19 cellular contexts compared by ENCODE assay signal in genomic region chr3:25870452-25870851, GRCh38.
DNase-seq lines count a peak whose midpoint lies in the region; ATAC-seq and TF ChIP-seq lines count a peak whose summit lies in the region.
"Had no signal": no experiment of that assay in that cellular context is flagged by ENCODE, and none has a peak within 500 bp of the region (broad histone marks: within the 10 kb centered on the region; RNA-seq: fewer than 3 reads in every experiment).

No MANE protein-coding gene starts in this region.

- H3K36me3 Mint-ChIP-seq in activated naive CD8-positive, alpha-beta T cell = peaks cover 4% of the 10 kb centered on the region
- H3K36me3 Mint-ChIP-seq: activated naive CD8-positive, alpha-beta T cell treated with anti-CD3 and anti-CD28 coated beads, Interleukin-2, amount 10 ng/mL, durations not matched to agents 7 days and 5 days; natural killer cell had no signal

- no peaks in the 10 kb centered on the region for H3K9me2 ChIP-seq in GM23248 (ENCODE audit: insufficient read depth)

- intact Hi-C loops in vagina (cut with DNase I) = no loop called here

- no peak overlapping the region for H3K4me3 Mint-ChIP-seq in activated naive CD8-positive, alpha-beta T cell
- H3K4me3 Mint-ChIP-seq: activated naive CD8-positive, alpha-beta T cell treated with anti-CD3 and anti-CD28 coated beads, Interleukin-2, amount 10 ng/mL, durations not matched to agents 7 days and 5 days; natural killer cell had no signal

- no peaks in the 10 kb centered on the region for H3K9me3 Mint-ChIP-seq in activated naive CD8-positive, alpha-beta T cell (ENCODE audit: low read depth)
- H3K9me3 Mint-ChIP-seq: natural killer cell had no signal

- H3K27ac Mint-ChIP-seq in activated naive CD8-positive, alpha-beta T cell = peak overlapping the region; percentile 1
- H3K27ac Mint-ChIP-seq: activated naive CD8-positive, alpha-beta T cell treated with anti-CD3 and anti-CD28 coated beads, Interleukin-2, amount 10 ng/mL, durations not matched to agents 7 days and 5 days; natural killer cell had no signal

- H2AFZ ChIP-seq in GM23248 = no peak overlapping the region

- no peaks in the 10 kb centered on the region for H3K79me2 ChIP-seq in GM23248 (ENCODE audit: insufficient read depth)

- DNase-seq in GM23248 = peak; percentile 20
- DNase-seq in fibroblast of the aortic adventitia (ENCODE audit: low read depth) = peak; percentile 12
- no peak for DNase-seq in vagina (ENCODE audit: extremely low spot score in 2 of 2)
- DNase-seq in NCI-H774 (lab: John Stamatoyannopoulos, UW) = no peak
- DNase-seq: activated CD4-positive, alpha-beta T cell treated with anti-CD3 and anti-CD28 coated beads for 1 hour; activated CD8-positive, alpha-beta memory T cell treated with anti-CD3 and anti-CD28 coated beads, Interleukin-2, amount 50 U/mL, for 4 hours; activated naive CD8-positive, alpha-beta T cell treated with anti-CD3 and anti-CD28 coated beads, Interleukin-2, amount 10 ng/mL, durations not matched to agents 7 days and 5 days; Caco-2; dermis blood vessel endothelial cell; natural killer cell; NCI-H1436 treated with DMSO at 0.1 percent for 48 hours; NCI-H2171 treated with DMSO at 0.1 percent for 48 hours; Peyer's patch; posterior cingulate gyrus; stimulated activated CD4-positive, alpha-beta T cell treated with anti-CD3 and anti-CD28 coated beads, Interleukin-1b, Interleukin-23, amount 100 ng/mL, for 48 hours had no signal

- no peak overlapping the region for H3K4me2 ChIP-seq in GM23248 (ENCODE audit: unreplicated experiment)

- H3K36me3 ChIP-seq in GM23248 (ENCODE audit: low read depth) (no peaks in the 10 kb centered on the region), HUES64 (ENCODE audit: insufficient read depth, low read length) (no peaks in the 10 kb centered on the region), vagina (no peaks in the 10 kb centered on the region)
- H3K36me3 ChIP-seq: Peyer's patch had no signal

- no peaks in the 10 kb centered on the region for H3K9me3 ChIP-seq in GM23248 (ENCODE audit: low read depth)
- no peaks in the 10 kb centered on the region for H3K9me3 ChIP-seq in HUES64 (ENCODE audit: insufficient read depth, low read depth, low read length)
- H3K9me3 ChIP-seq in vagina = no peaks in the 10 kb centered on the region
- H3K9me3 ChIP-seq: Caco-2, Peyer's patch had no signal

- TF ChIP-seq CTCF in fibroblast of the aortic adventitia (IDR thresholded peaks at IDR 0.05; ENCODE audit: insufficient read depth, low read length) (no peak), vagina (IDR thresholded peaks at IDR 0.05) (no peak)

- peaks cover 6% of the 10 kb centered on the region for H3K27me3 Mint-ChIP-seq in activated naive CD8-positive, alpha-beta T cell
- H3K27me3 Mint-ChIP-seq: activated naive CD8-positive, alpha-beta T cell treated with anti-CD3 and anti-CD28 coated beads, Interleukin-2, amount 10 ng/mL, durations not matched to agents 7 days and 5 days had no signal

- H3K4me3 ChIP-seq in GM23248 (no peak overlapping the region), HUES64 (ENCODE audit: low read length) (no peak overlapping the region), fibroblast of the aortic adventitia (ENCODE audit: low read depth, low read length) (no peak overlapping the region), vagina (no peak overlapping the region)
- H3K4me3 ChIP-seq: Peyer's patch had no signal

- no peak overlapping the region for H3K9ac ChIP-seq in GM23248
- H3K9ac ChIP-seq in HUES64 (ENCODE audit: low read depth, low read length) = no peak overlapping the region

- no peak for ATAC-seq in HG02759 (IDR thresholded peaks at IDR 0.05; ENCODE audit: unreplicated experiment)
- ATAC-seq: HCT116, natural killer cell had no signal

- TF ChIP-seq POLR2A in vagina (IDR thresholded peaks at IDR 0.05) = no peak

- H3K4me1 Mint-ChIP-seq in activated naive CD8-positive, alpha-beta T cell (ENCODE audit: low read depth) = peaks cover 6% of the 10 kb centered on the region
- H3K4me1 Mint-ChIP-seq: natural killer cell had no signal

- in situ Hi-C loops in GM23248 (cut with MboI) = no loop called here

- H3K4me1 ChIP-seq in GM23248 (ENCODE audit: insufficient read depth) = no peaks in the 10 kb centered on the region
- no peaks in the 10 kb centered on the region for H3K4me1 ChIP-seq in HUES64 (ENCODE audit: insufficient read depth, low read length)
- H3K4me1 ChIP-seq in vagina = no peaks in the 10 kb centered on the region
- H3K4me1 ChIP-seq: Caco-2, Peyer's patch had no signal

- H3F3A ChIP-seq in GM23248 (ENCODE audit: insufficient read depth) = no peaks in the 10 kb centered on the region; the same call in 1 of the 2 replicates

- H3K27me3 ChIP-seq in GM23248 (replicated peaks; ENCODE audit: insufficient read depth) (no peaks in the 10 kb centered on the region), HUES64 (ENCODE audit: insufficient read depth, low read length) (no peaks in the 10 kb centered on the region), vagina (no peaks in the 10 kb centered on the region)
- H3K27me3 ChIP-seq: Peyer's patch had no signal

- H3K27ac ChIP-seq in GM23248 (no peak overlapping the region), HUES64 (ENCODE audit: low read depth, low read length) (0 out of 2 replicates have a peak overlapping the region, but pooled peaks have one; percentile 13), vagina (no peak overlapping the region)
- H3K27ac ChIP-seq: Peyer's patch had no signal

- no peaks in the 10 kb centered on the region for H4K20me1 ChIP-seq in GM23248 (ENCODE audit: insufficient read depth)

Comparison
In these comparisons a context has a peak if more than half of its experiments do, and no peak if none do; other contexts are left out.
1. DNase-seq: peak in GM23248 (single experiment) and fibroblast of the aortic adventitia (single experiment); none in vagina (0 of 2) and NCI-H774 (single experiment).